In the genomic region with DNA sequence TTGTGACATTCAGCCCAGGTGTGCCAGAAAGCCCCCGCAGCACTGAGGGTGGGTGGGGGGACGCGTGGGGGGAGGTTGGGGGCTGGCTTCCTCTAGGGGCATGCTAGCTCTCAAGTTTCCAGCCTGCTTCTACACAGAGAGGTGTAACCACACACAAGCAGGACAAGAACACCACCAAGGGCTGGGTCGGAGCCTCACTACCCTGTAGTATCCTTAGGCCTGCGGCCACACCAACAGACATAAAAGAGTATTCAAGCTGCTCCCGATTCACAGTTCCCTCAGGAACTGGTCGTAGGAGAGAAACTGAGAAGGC, we compare ENCODE assay signal across 1 cellular context.
TF ChIP-seq lines count a peak whose summit lies in the region.

No MANE protein-coding gene starts in this region.

TF ChIP-seq in HepG2, 621 proteins besides CTCF, POLR2A, EP300 and RAD21 (continued from another document):
- TF ChIP-seq PRDM15 (CRISPR knock-in tag; IDR thresholded peaks at IDR 0.05) (no peak), ZNF317 (CRISPR knock-in tag; IDR thresholded peaks at IDR 0.05) (no peak), CAMTA2 (CRISPR knock-in tag; IDR thresholded peaks at IDR 0.05; ENCODE audit: borderline replicate concordance) (no peak), HOXA9 (CRISPR knock-in tag; IDR thresholded peaks at IDR 0.05; ENCODE audit: borderline replicate concordance) (no peak), ZSCAN30 (CRISPR knock-in tag; IDR thresholded peaks at IDR 0.05) (no peak), ZNF567 (CRISPR knock-in tag; IDR thresholded peaks at IDR 0.05; ENCODE audit: borderline replicate concordance) (no peak), KLF6 (CRISPR knock-in tag; IDR thresholded peaks at IDR 0.05) (no peak), ZNF800 (CRISPR knock-in tag; IDR thresholded peaks at IDR 0.05) (no peak)
TF ChIP-seq in HepG2: peak in this region for 0.
